1 cellular context compared by ENCODE assay signal in the genomic region with DNA sequence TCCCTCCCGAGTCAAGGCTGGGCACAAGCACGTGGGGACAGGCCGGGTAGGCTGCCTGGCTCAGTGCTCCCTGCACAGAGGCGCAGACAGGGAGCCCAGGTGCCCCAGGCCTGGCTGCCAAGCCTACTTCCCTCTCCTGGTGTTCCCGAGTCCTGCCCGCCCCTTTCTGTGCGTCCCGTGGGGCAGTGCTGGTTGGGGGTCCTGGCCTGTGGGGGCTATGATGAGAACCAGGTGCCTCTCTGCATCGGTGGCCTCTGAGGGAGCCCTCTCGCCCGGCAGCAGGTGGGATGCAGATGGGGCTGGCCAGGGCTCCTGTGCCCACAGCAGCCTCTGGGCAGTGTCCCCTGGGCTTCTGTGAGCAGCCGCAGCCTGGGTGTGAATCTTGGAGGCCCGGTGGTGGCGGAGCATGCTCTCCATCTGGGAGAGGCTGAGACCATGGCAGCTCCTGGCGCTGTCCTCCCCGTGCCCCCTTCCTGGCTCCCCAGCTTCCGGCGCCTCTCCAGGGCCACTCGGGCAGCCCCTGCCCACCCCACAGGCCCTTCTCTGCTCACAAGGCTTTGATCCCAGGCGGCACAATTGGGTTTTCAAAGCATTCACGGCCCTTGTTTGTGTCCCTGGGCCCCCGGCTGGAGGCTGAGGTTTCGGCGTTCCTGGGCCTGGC.
TF ChIP-seq lines count a peak whose summit lies in the region.

No MANE protein-coding gene starts in this region.

TF ChIP-seq in HepG2, 621 proteins besides CTCF, POLR2A, EP300 and RAD21 (continued from another document and continues in another):
- TF ChIP-seq, protein P1, sequence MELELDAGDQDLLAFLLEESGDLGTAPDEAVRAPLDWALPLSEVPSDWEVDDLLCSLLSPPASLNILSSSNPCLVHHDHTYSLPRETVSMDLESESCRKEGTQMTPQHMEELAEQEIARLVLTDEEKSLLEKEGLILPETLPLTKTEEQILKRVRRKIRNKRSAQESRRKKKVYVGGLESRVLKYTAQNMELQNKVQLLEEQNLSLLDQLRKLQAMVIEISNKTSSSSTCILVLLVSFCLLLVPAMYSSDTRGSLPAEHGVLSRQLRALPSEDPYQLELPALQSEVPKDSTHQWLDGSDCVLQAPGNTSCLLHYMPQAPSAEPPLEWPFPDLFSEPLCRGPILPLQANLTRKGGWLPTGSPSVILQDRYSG (CRISPR knock-in tag; IDR thresholded peaks at IDR 0.05): no peak
- TF ChIP-seq, protein P2, sequence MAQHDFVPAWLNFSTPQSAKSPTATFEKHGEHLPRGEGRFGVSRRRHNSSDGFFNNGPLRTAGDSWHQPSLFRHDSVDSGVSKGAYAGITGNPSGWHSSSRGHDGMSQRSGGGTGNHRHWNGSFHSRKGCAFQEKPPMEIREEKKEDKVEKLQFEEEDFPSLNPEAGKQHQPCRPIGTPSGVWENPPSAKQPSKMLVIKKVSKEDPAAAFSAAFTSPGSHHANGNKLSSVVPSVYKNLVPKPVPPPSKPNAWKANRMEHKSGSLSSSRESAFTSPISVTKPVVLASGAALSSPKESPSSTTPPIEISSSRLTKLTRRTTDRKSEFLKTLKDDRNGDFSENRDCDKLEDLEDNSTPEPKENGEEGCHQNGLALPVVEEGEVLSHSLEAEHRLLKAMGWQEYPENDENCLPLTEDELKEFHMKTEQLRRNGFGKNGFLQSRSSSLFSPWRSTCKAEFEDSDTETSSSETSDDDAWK (CRISPR knock-in tag; IDR thresholded peaks at IDR 0.05): no peak
- TF ChIP-seq, protein P3, sequence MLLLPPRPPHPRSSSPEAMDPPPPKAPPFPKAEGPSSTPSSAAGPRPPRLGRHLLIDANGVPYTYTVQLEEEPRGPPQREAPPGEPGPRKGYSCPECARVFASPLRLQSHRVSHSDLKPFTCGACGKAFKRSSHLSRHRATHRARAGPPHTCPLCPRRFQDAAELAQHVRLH (CRISPR knock-in tag; IDR thresholded peaks at IDR 0.05; ENCODE audit: borderline replicate concordance, low read depth): no peak
- no peak for TF ChIP-seq PRMT3 (CRISPR knock-in tag; IDR thresholded peaks at IDR 0.05; ENCODE audit: borderline replicate concordance, low read depth)
- TF ChIP-seq, protein P4, sequence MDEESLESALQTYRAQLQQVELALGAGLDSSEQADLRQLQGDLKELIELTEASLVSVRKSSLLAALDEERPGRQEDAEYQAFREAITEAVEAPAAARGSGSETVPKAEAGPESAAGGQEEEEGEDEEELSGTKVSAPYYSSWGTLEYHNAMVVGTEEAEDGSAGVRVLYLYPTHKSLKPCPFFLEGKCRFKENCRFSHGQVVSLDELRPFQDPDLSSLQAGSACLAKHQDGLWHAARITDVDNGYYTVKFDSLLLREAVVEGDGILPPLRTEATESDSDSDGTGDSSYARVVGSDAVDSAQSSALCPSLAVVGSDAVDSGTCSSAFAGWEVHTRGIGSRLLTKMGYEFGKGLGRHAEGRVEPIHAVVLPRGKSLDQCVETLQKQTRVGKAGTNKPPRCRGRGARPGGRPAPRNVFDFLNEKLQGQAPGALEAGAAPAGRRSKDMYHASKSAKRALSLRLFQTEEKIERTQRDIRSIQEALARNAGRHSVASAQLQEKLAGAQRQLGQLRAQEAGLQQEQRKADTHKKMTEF (CRISPR knock-in tag; IDR thresholded peaks at IDR 0.05): peak; percentile 66; the same call in 1 of the 2 replicates
- TF ChIP-seq ZNF724P (CRISPR knock-in tag; IDR thresholded peaks at IDR 0.05; ENCODE audit: borderline replicate concordance): no peak; the same call in 1 of the 2 replicates
- TF ChIP-seq ZFP36 (IDR thresholded peaks at IDR 0.05; ENCODE audit: borderline replicate concordance, low read depth, low read length, partially characterized antibody): no peak
- no peak for TF ChIP-seq ZNF235 (CRISPR knock-in tag; IDR thresholded peaks at IDR 0.05; ENCODE audit: borderline replicate concordance)
- TF ChIP-seq STAG1 (CRISPR knock-in tag; IDR thresholded peaks at IDR 0.05): peak; percentile 15; the same call in 1 of the 2 replicates
- TF ChIP-seq, protein P5, sequence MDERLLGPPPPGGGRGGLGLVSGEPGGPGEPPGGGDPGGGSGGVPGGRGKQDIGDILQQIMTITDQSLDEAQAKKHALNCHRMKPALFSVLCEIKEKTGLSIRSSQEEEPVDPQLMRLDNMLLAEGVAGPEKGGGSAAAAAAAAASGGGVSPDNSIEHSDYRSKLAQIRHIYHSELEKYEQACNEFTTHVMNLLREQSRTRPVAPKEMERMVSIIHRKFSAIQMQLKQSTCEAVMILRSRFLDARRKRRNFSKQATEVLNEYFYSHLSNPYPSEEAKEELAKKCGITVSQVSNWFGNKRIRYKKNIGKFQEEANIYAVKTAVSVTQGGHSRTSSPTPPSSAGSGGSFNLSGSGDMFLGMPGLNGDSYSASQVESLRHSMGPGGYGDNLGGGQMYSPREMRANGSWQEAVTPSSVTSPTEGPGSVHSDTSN (CRISPR knock-in tag; IDR thresholded peaks at IDR 0.05): no peak
- no peak for TF ChIP-seq MIER2 (CRISPR knock-in tag; IDR thresholded peaks at IDR 0.05)
- no peak for TF ChIP-seq IRX3 (CRISPR knock-in tag; IDR thresholded peaks at IDR 0.05; ENCODE audit: borderline replicate concordance, low read depth)
- peak; percentile 21; the same call in 1 of the 2 replicates for TF ChIP-seq HNF4A (CRISPR knock-in tag; IDR thresholded peaks at IDR 0.05)
- TF ChIP-seq KDM6A (CRISPR knock-in tag; IDR thresholded peaks at IDR 0.05; ENCODE audit: low read depth): no peak
- no peak for TF ChIP-seq ZEB1 (IDR thresholded peaks at IDR 0.05; ENCODE audit: insufficient replicate concordance, low read depth)
- no peak for TF ChIP-seq SCMH1 (CRISPR knock-in tag; IDR thresholded peaks at IDR 0.05; ENCODE audit: borderline replicate concordance)
- TF ChIP-seq ZNF180 (CRISPR knock-in tag; IDR thresholded peaks at IDR 0.05; ENCODE audit: borderline replicate concordance, low read depth): no peak
- TF ChIP-seq SNRNP70 (IDR thresholded peaks at IDR 0.05; ENCODE audit: low read depth, low read length): no peak
- TF ChIP-seq, protein P6, sequence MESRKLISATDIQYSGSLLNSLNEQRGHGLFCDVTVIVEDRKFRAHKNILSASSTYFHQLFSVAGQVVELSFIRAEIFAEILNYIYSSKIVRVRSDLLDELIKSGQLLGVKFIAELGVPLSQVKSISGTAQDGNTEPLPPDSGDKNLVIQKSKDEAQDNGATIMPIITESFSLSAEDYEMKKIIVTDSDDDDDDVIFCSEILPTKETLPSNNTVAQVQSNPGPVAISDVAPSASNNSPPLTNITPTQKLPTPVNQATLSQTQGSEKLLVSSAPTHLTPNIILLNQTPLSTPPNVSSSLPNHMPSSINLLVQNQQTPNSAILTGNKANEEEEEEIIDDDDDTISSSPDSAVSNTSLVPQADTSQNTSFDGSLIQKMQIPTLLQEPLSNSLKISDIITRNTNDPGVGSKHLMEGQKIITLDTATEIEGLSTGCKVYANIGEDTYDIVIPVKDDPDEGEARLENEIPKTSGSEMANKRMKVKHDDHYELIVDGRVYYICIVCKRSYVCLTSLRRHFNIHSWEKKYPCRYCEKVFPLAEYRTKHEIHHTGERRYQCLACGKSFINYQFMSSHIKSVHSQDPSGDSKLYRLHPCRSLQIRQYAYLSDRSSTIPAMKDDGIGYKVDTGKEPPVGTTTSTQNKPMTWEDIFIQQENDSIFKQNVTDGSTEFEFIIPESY (CRISPR knock-in tag; IDR thresholded peaks at IDR 0.05): peak; percentile 97
- no peak for TF ChIP-seq TOE1 (CRISPR knock-in tag; IDR thresholded peaks at IDR 0.05)
- TF ChIP-seq REL (CRISPR knock-in tag; conservative IDR thresholded peaks at IDR 0.05): no peak
- TF ChIP-seq, protein P7, sequence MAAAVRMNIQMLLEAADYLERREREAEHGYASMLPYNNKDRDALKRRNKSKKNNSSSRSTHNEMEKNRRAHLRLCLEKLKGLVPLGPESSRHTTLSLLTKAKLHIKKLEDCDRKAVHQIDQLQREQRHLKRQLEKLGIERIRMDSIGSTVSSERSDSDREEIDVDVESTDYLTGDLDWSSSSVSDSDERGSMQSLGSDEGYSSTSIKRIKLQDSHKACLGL (CRISPR knock-in tag; IDR thresholded peaks at IDR 0.05): no peak
- TF ChIP-seq TOPORS (CRISPR knock-in tag; IDR thresholded peaks at IDR 0.05): no peak
- TF ChIP-seq HNRNPL (IDR thresholded peaks at IDR 0.05; ENCODE audit: low read depth, low read length): peak; percentile 99
- TF ChIP-seq, protein P8, sequence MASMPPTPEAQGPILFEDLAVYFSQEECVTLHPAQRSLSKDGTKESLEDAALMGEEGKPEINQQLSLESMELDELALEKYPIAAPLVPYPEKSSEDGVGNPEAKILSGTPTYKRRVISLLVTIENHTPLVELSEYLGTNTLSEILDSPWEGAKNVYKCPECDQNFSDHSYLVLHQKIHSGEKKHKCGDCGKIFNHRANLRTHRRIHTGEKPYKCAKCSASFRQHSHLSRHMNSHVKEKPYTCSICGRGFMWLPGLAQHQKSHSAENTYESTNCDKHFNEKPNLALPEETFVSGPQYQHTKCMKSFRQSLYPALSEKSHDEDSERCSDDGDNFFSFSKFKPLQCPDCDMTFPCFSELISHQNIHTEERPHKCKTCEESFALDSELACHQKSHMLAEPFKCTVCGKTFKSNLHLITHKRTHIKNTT (CRISPR knock-in tag; IDR thresholded peaks at IDR 0.05): no peak
- no peak for TF ChIP-seq FLYWCH1 (CRISPR knock-in tag; IDR thresholded peaks at IDR 0.05)
- TF ChIP-seq KLF11 (CRISPR knock-in tag; IDR thresholded peaks at IDR 0.05): no peak
- TF ChIP-seq FOXP1 (IDR thresholded peaks at IDR 0.05): no peak
- peak; percentile 27; the same call in 1 of the 2 replicates for TF ChIP-seq FOXP1 (CRISPR knock-in tag; IDR thresholded peaks at IDR 0.05)
- TF ChIP-seq SALL1 (CRISPR knock-in tag; IDR thresholded peaks at IDR 0.05): peak; percentile 33
- TF ChIP-seq ZBTB7B (CRISPR knock-in tag; IDR thresholded peaks at IDR 0.05): peak; percentile 64; the same call in 1 of the 2 replicates
- TF ChIP-seq ZNF343 (CRISPR knock-in tag; IDR thresholded peaks at IDR 0.05): no peak
- TF ChIP-seq ZMYM3 (CRISPR knock-in tag; IDR thresholded peaks at IDR 0.05): no peak
- TF ChIP-seq ZNF468 (CRISPR knock-in tag; IDR thresholded peaks at IDR 0.05): no peak
- TF ChIP-seq, protein P9, sequence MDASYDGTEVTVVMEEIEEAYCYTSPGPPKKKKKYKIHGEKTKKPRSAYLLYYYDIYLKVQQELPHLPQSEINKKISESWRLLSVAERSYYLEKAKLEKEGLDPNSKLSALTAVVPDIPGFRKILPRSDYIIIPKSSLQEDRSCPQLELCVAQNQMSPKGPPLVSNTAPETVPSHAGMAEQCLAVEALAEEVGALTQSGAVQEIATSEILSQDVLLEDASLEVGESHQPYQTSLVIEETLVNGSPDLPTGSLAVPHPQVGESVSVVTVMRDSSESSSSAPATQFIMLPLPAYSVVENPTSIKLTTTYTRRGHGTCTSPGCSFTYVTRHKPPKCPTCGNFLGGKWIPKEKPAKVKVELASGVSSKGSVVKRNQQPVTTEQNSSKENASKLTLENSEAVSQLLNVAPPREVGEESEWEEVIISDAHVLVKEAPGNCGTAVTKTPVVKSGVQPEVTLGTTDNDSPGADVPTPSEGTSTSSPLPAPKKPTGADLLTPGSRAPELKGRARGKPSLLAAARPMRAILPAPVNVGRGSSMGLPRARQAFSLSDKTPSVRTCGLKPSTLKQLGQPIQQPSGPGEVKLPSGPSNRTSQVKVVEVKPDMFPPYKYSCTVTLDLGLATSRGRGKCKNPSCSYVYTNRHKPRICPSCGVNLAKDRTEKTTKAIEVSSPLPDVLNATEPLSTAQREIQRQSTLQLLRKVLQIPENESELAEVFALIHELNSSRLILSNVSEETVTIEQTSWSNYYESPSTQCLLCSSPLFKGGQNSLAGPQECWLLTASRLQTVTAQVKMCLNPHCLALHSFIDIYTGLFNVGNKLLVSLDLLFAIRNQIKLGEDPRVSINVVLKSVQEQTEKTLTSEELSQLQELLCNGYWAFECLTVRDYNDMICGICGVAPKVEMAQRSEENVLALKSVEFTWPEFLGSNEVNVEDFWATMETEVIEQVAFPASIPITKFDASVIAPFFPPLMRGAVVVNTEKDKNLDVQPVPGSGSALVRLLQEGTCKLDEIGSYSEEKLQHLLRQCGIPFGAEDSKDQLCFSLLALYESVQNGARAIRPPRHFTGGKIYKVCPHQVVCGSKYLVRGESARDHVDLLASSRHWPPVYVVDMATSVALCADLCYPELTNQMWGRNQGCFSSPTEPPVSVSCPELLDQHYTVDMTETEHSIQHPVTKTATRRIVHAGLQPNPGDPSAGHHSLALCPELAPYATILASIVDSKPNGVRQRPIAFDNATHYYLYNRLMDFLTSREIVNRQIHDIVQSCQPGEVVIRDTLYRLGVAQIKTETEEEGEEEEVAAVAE (CRISPR knock-in tag; IDR thresholded peaks at IDR 0.05; ENCODE audit: borderline replicate concordance): no peak
- TF ChIP-seq, protein P10, sequence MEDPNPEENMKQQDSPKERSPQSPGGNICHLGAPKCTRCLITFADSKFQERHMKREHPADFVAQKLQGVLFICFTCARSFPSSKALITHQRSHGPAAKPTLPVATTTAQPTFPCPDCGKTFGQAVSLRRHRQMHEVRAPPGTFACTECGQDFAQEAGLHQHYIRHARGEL (CRISPR knock-in tag; IDR thresholded peaks at IDR 0.05): no peak
- no peak for TF ChIP-seq ZNF329 (CRISPR knock-in tag; IDR thresholded peaks at IDR 0.05; ENCODE audit: low read depth)
- TF ChIP-seq NONO (IDR thresholded peaks at IDR 0.05): no peak
- TF ChIP-seq NONO (CRISPR knock-in tag; conservative IDR thresholded peaks at IDR 0.05): no peak; the same call in 1 of the 2 replicates
- TF ChIP-seq, protein P11, sequence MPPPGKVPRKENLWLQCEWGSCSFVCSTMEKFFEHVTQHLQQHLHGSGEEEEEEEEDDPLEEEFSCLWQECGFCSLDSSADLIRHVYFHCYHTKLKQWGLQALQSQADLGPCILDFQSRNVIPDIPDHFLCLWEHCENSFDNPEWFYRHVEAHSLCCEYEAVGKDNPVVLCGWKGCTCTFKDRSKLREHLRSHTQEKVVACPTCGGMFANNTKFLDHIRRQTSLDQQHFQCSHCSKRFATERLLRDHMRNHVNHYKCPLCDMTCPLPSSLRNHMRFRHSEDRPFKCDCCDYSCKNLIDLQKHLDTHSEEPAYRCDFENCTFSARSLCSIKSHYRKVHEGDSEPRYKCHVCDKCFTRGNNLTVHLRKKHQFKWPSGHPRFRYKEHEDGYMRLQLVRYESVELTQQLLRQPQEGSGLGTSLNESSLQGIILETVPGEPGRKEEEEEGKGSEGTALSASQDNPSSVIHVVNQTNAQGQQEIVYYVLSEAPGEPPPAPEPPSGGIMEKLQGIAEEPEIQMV (CRISPR knock-in tag; IDR thresholded peaks at IDR 0.05; ENCODE audit: low read depth): no peak
- peak; percentile 95; the same call in 1 of the 2 replicates for TF ChIP-seq RXRA (CRISPR knock-in tag; IDR thresholded peaks at IDR 0.05)
- no peak for TF ChIP-seq RCOR2 (CRISPR knock-in tag; IDR thresholded peaks at IDR 0.05)
- TF ChIP-seq SNAPC2 (CRISPR knock-in tag; IDR thresholded peaks at IDR 0.05): no peak
